9 cellular contexts compared by ENCODE assay signal in genomic region chr3:160403028-160403545, GRCh38. TPM values are rescaled to one million over a fixed set of nuclear protein-coding genes. Genes with fewer than 3 reads are reported as not detected.
DNase-seq lines count a peak whose midpoint lies in the region; ATAC-seq, FAIRE-seq and TF ChIP-seq lines count a peak whose summit lies in the region.
"Had no signal": no experiment of that assay in that cellular context is flagged by ENCODE, and none has a peak within 500 bp of the region (broad histone marks: within the 10 kb centered on the region; RNA-seq: fewer than 3 reads in every experiment).

No MANE protein-coding gene starts in this region.

- H2BK20ac ChIP-seq in IMR-90 (ENCODE audit: low read depth, low read length) = no peak overlapping the region

- no peak overlapping the region for H2AFZ ChIP-seq in IMR-90 (replicated peaks; ENCODE audit: low read length, poor library complexity)

- no peaks in the 10 kb centered on the region for H3K9me1 ChIP-seq in IMR-90 (ENCODE audit: insufficient read depth, low read length)

- H2BK120ac ChIP-seq in IMR-90 (ENCODE audit: low read depth, low read length) = no peak overlapping the region; the same call in 1 of the 2 replicates

- in situ Hi-C loops in IMR-90 (cut with MboI; ENCODE audit: low sequenced_read_pairs) = loop anchor here (25.0 kb wide), 1 partner anchor 516 kb away; no protein-coding TSS in a partner anchor

- H3K4me1 ChIP-seq in CD4-positive, CD25-positive, alpha-beta regulatory T cell (ENCODE audit: control insufficient read depth, insufficient read depth, low read length, poor library complexity, severe bottlenecking) = peaks cover 58% of the 10 kb centered on the region
- H3K4me1 ChIP-seq in IMR-90 (ENCODE audit: control insufficient read depth, insufficient read depth, low read length) (no peaks in the 10 kb centered on the region), mucosa of stomach (ENCODE audit: control insufficient read depth, insufficient read depth, low read length) (no peaks in the 10 kb centered on the region), pancreas (peaks cover 0 to 16% (median 13%) of the 10 kb centered on the region in 3 donors)

- no CpG with 5 or more reads among the region's 2 CpGs for WGBS in IMR-90 (ENCODE audit: extremely low coverage in 2 of 2, insufficient read length in 1 of 2), 2 experiments
- 57 to 68% methylated on average over 2 of the region's 2 CpGs for WGBS in pancreas, 2 donors

- H3K56ac ChIP-seq in IMR-90 (ENCODE audit: extremely low read depth, insufficient read depth, low read length) = no peak overlapping the region

- peak overlapping the region; percentile 33 to 94 (median 52) for H3K27ac Mint-ChIP-seq in CD4-positive, CD25-positive, alpha-beta regulatory T cell
- H3K27ac Mint-ChIP-seq in activated naive CD8-positive, alpha-beta T cell treated with anti-CD3 and anti-CD28 coated beads, Interleukin-2, amount 50 U/mL, for 24 hours = no peak overlapping the region

- intact Hi-C loops in IMR-90 (cut with micrococcal nuclease) = loop anchor here (2.0 to 5.0 kb wide), 2 partner anchors 46 to 366 kb away; partner anchors contain the start of gene TRIM59
- intact Hi-C loops in pancreas (cut with DNase I) = no loop called here

- peak overlapping the region; percentile 40; the same call in 1 of the 2 replicates for H3K23ac ChIP-seq in IMR-90 (ENCODE audit: low read depth, low read length)

- H3K4me3 ChIP-seq in CD4-positive, CD25-positive, alpha-beta regulatory T cell (ENCODE audit: low read depth, low read length) = peak overlapping the region; percentile 99
- H3K4me3 ChIP-seq in IMR-90 (ENCODE audit: insufficient read depth, low read depth, low read length) (no peak overlapping the region), mucosa of stomach (ENCODE audit: low read length) (no peak overlapping the region), pancreas (no peak overlapping the region)

- peak overlapping the region in 1 of 2 experiments; percentile 28; a peak in 1 of 4 replicates for H4K8ac ChIP-seq in IMR-90 (ENCODE audit: low read depth in 2 of 2, low read length in 2 of 2)

- H3K27me3 ChIP-seq in CD4-positive, CD25-positive, alpha-beta regulatory T cell (ENCODE audit: control insufficient read depth, insufficient read depth, low read length) = no peaks in the 10 kb centered on the region
- H3K27me3 ChIP-seq in IMR-90 (ENCODE audit: control insufficient read depth, insufficient read depth, low read length) (no peaks in the 10 kb centered on the region), mucosa of stomach (ENCODE audit: control insufficient read depth, insufficient read depth, low read length) (no peaks in the 10 kb centered on the region), pancreas (no peaks in the 10 kb centered on the region)

- no peaks in the 10 kb centered on the region for H3K9me3 Mint-ChIP-seq in CD4-positive, CD25-positive, alpha-beta regulatory T cell
- no peaks in the 10 kb centered on the region for H3K9me3 Mint-ChIP-seq in activated naive CD8-positive, alpha-beta T cell treated with anti-CD3 and anti-CD28 coated beads, Interleukin-2, amount 50 U/mL, for 24 hours

- ATAC-seq in CD4-positive, CD25-positive, alpha-beta regulatory T cell (ENCODE audit: low read depth in 2 of 2) = no peak
- ATAC-seq in IMR-90 (ENCODE audit: low read depth) (no peak), pancreas (no peak)
- no peak for ATAC-seq in activated naive CD8-positive, alpha-beta T cell treated with anti-CD3 and anti-CD28 coated beads, Interleukin-2, amount 50 U/mL, for 24 hours

- H3K9ac ChIP-seq in IMR-90 (ENCODE audit: low read depth, low read length) (peak overlapping the region; percentile 34; the same call in 1 of the 2 replicates), mucosa of stomach (ENCODE audit: low read length) (peak overlapping the region; percentile 91)

- H4K5ac ChIP-seq in IMR-90 (ENCODE audit: low read depth, low read length) = no peak overlapping the region

- no peak overlapping the region for H3K4ac ChIP-seq in IMR-90 (ENCODE audit: low read depth, low read length)

- H2AK5ac ChIP-seq in IMR-90 (ENCODE audit: low read depth, low read length) = no peak overlapping the region

- H4K91ac ChIP-seq in IMR-90 (ENCODE audit: insufficient read depth, low read depth, low read length) = no peak overlapping the region

- peak overlapping the region; percentile 93 for H3K4me2 ChIP-seq in IMR-90 (ENCODE audit: low read depth, low read length)

- DNase-seq in CD4-positive, CD25-positive, alpha-beta regulatory T cell = peak in 1 of 3 donors; percentile 18
- DNase-seq in IMR-90 (peak; percentile 23), pancreas (no peak), kidney glomerular epithelial cell (lab: John Stamatoyannopoulos, UW) (no peak), anterior cingulate cortex (lab: John Stamatoyannopoulos, UW) (no peak), hepatic stellate cell (ENCODE audit: low spot score) (no peak)
- no peak for DNase-seq in activated naive CD8-positive, alpha-beta T cell treated with anti-CD3 and anti-CD28 coated beads, Interleukin-2, amount 50 U/mL, for 24 hours
- DNase-seq: T1000 had no signal

- peaks cover 0 to 10% of the 10 kb centered on the region in 2 experiments; a peak in 2 of 4 replicates for H3K79me1 ChIP-seq in IMR-90 (ENCODE audit: low read depth in 1 of 2, low read length in 2 of 2)

- dilution Hi-C loops in IMR-90 (cut with HindIII; ENCODE audit: low sequenced_read_pairs, unreplicated experiment) = no loop called here

- H3K36me3 Mint-ChIP-seq in CD4-positive, CD25-positive, alpha-beta regulatory T cell = peaks cover 6% of the 10 kb centered on the region
- peaks cover 69% of the 10 kb centered on the region for H3K36me3 Mint-ChIP-seq in activated naive CD8-positive, alpha-beta T cell treated with anti-CD3 and anti-CD28 coated beads, Interleukin-2, amount 50 U/mL, for 24 hours (ENCODE audit: low read depth)

- POLR2A ChIA-PET in IMR-90 (lab: Charles Lee; ENCODE audit: unreplicated experiment) = no interaction called here

- no peaks in the 10 kb centered on the region for H3K9me3 ChIP-seq in CD4-positive, CD25-positive, alpha-beta regulatory T cell (ENCODE audit: control insufficient read depth in 2 of 2, low read length in 2 of 2)
- H3K9me3 ChIP-seq in IMR-90 (ENCODE audit: control insufficient read depth, insufficient read depth, low read length) (no peaks in the 10 kb centered on the region), mucosa of stomach (ENCODE audit: control insufficient read depth, low read length) (no peaks in the 10 kb centered on the region), pancreas (no peaks in the 10 kb centered on the region)

- no peak for FAIRE-seq in pancreas (lab: Jason Lieb, UNC)

- no peak for TF ChIP-seq POLR2A in IMR-90 (IDR thresholded peaks at IDR 0.05; ENCODE audit: low read depth, low read length)

- peak overlapping the region; percentile 93 to 97 (median 94) for H3K4me3 Mint-ChIP-seq in CD4-positive, CD25-positive, alpha-beta regulatory T cell
- peak overlapping the region; percentile 99 for H3K4me3 Mint-ChIP-seq in activated naive CD8-positive, alpha-beta T cell treated with anti-CD3 and anti-CD28 coated beads, Interleukin-2, amount 50 U/mL, for 24 hours

- peaks cover 9% of the 10 kb centered on the region for H3K27me3 Mint-ChIP-seq in CD4-positive, CD25-positive, alpha-beta regulatory T cell
- H3K27me3 Mint-ChIP-seq in activated naive CD8-positive, alpha-beta T cell treated with anti-CD3 and anti-CD28 coated beads, Interleukin-2, amount 50 U/mL, for 24 hours = peaks cover 7% of the 10 kb centered on the region

- H3K4me1 Mint-ChIP-seq in CD4-positive, CD25-positive, alpha-beta regulatory T cell = peaks cover 32 to 61% (median 47%) of the 10 kb centered on the region in 4 donors
- H3K4me1 Mint-ChIP-seq in activated naive CD8-positive, alpha-beta T cell treated with anti-CD3 and anti-CD28 coated beads, Interleukin-2, amount 50 U/mL, for 24 hours = peaks cover 47% of the 10 kb centered on the region

- H2AK9ac ChIP-seq in IMR-90 (replicated peaks; ENCODE audit: low read depth, low read length, poor library complexity) = no peak overlapping the region

- H3K27ac ChIP-seq in CD4-positive, CD25-positive, alpha-beta regulatory T cell (ENCODE audit: insufficient read depth, low read length, poor library complexity, severe bottlenecking) = peak overlapping the region; percentile 57
- H3K27ac ChIP-seq in IMR-90 (ENCODE audit: insufficient read depth, low read length) = peak overlapping the region; percentile 20; the same call in 1 of the 2 replicates
- no peak overlapping the region for H3K27ac ChIP-seq in pancreas

- H4K20me1 ChIP-seq in IMR-90 (ENCODE audit: insufficient read depth, low read length) = peaks cover 3% of the 10 kb centered on the region

- CTCF ChIA-PET in IMR-90 (lab: Yijun Ruan, JAX) = no interaction called here

- BruUV-seq in IMR-90 (replicated peaks; lab: Mats Ljungman, UMichigan) = no TSS peak

- no peak for TF ChIP-seq CTCF in IMR-90 (conservative IDR thresholded peaks at IDR 0.05; ENCODE audit: low read depth, low read length)
- no peak for TF ChIP-seq CTCF in pancreas (IDR thresholded peaks at IDR 0.05)

- H2BK5ac ChIP-seq in IMR-90 (ENCODE audit: low read depth, low read length, poor library complexity, severe bottlenecking) = peak overlapping the region; percentile 76

- TF ChIP-seq RAD21 in IMR-90 (IDR thresholded peaks at IDR 0.05; ENCODE audit: low read length) = no peak

- no peak overlapping the region for H3K14ac ChIP-seq in IMR-90 (replicated peaks; ENCODE audit: low read depth, low read length)

- no peak overlapping the region for H3K18ac ChIP-seq in IMR-90 (ENCODE audit: low read depth, low read length)

- no peak overlapping the region for H2BK15ac ChIP-seq in IMR-90 (ENCODE audit: low read depth, low read length)

- H3K36me3 ChIP-seq in CD4-positive, CD25-positive, alpha-beta regulatory T cell (ENCODE audit: control insufficient read depth, insufficient read depth, low read length) = peaks cover 13% of the 10 kb centered on the region
- H3K36me3 ChIP-seq in IMR-90 (ENCODE audit: control insufficient read depth, insufficient read depth, low read length) (no peaks in the 10 kb centered on the region; the same call in 1 of the 2 replicates), mucosa of stomach (ENCODE audit: control insufficient read depth, insufficient read depth, low read length) (no peaks in the 10 kb centered on the region), pancreas (peaks cover 0 to 5% (median 0%) of the 10 kb centered on the region in 3 donors)

RNA-seq across cellular contexts. Expression of gene SMC4, which starts 3.6 kb away (rescaled TPM):
- total RNA-seq in CD4-positive, CD25-positive, alpha-beta regulatory T cell = 153 TPM
- 10 to 100 TPM; 48.4 to 96.9 (median 53.7) TPM for polyA plus RNA-seq in CD4-positive, CD25-positive, alpha-beta regulatory T cell
- 48.8 and 77.8 TPM in 2 replicates for total RNA-seq in IMR-90 (2012; rRNA removed)
- 38.2 and 50.1 TPM in 2 replicates for polyA plus RNA-seq in IMR-90 (2012; rRNA removed)
- 14.0 and 14.4 TPM in 2 replicates for polyA plus RNA-seq in IMR-90 (2012; cell fraction: cytosol; rRNA removed)
- 24.3 and 40.9 TPM in 2 replicates for polyA plus RNA-seq in IMR-90 (2012; cell fraction: nucleus; rRNA removed; ENCODE audit: low replicate concordance)
- total RNA-seq in pancreas = 10 to 100 TPM in 3 of 6 donors, 1 to 10 TPM in 3; 6.5 to 15.7 (median 9.8) TPM
- 10 to 100 TPM in 1 of 2 donors, 1 to 10 TPM in 1; 9.4 to 14.7 TPM for polyA plus RNA-seq in pancreas

RNA-seq across cellular contexts. Expression of gene IFT80, which starts 4.1 kb away (rescaled TPM):
- 35.7 TPM for total RNA-seq in CD4-positive, CD25-positive, alpha-beta regulatory T cell
- 1 to 10 TPM; 3.0 to 8.0 (median 6.2) TPM for polyA plus RNA-seq in CD4-positive, CD25-positive, alpha-beta regulatory T cell
- 16.8 and 36.9 TPM in 2 replicates for total RNA-seq in IMR-90 (2012; rRNA removed)
- polyA plus RNA-seq in IMR-90 (2012; rRNA removed) = 9.7 and 15.2 TPM in 2 replicates
- polyA plus RNA-seq in IMR-90 (2012; cell fraction: cytosol; rRNA removed) = 1.4 and 1.5 TPM in 2 replicates
- polyA plus RNA-seq in IMR-90 (2012; cell fraction: nucleus; rRNA removed; ENCODE audit: low replicate concordance) = 5.0 and 42.4 TPM in 2 replicates
- total RNA-seq in pancreas = 10 to 100 TPM in 2 of 6 donors, 1 to 10 TPM in 4; 5.2 to 14.8 (median 8.6) TPM
- polyA plus RNA-seq in pancreas = 10 to 100 TPM; 12.0 to 27.7 TPM

RNA-seq across cellular contexts. Expression of gene TRIM59, which starts 46.5 kb away (rescaled TPM):
- total RNA-seq in CD4-positive, CD25-positive, alpha-beta regulatory T cell = 34.0 TPM
- 10 to 100 TPM; 50.5 to 67.9 (median 55.5) TPM for polyA plus RNA-seq in CD4-positive, CD25-positive, alpha-beta regulatory T cell
- total RNA-seq in IMR-90 (2012; rRNA removed) = 65.4 and 68.3 TPM in 2 replicates
- 5.3 and 8.0 TPM in 2 replicates for polyA plus RNA-seq in IMR-90 (2012; rRNA removed)
- polyA plus RNA-seq in IMR-90 (2012; cell fraction: cytosol; rRNA removed) = 0.97 and 2.0 TPM in 2 replicates
- 1.3 and 8.7 TPM in 2 replicates for polyA plus RNA-seq in IMR-90 (2012; cell fraction: nucleus; rRNA removed; ENCODE audit: low replicate concordance)
- 1 to 10 TPM in 5 of 6 donors, under 1 TPM in 1; 0.95 to 3.3 (median 1.6) TPM for total RNA-seq in pancreas
- 1 to 10 TPM in 1 of 2 donors, under 1 TPM in 1; 0.53 to 1.6 TPM for polyA plus RNA-seq in pancreas

Comparison
In these comparisons a context has a peak if more than half of its experiments do, and no peak if none do; other contexts are left out.
1. H3K27ac ChIP-seq: peak in CD4-positive, CD25-positive, alpha-beta regulatory T cell (single experiment) and IMR-90 (single experiment); none in pancreas (0 of 4).